Comparison of ENCODE assay signal across 1 cellular context in genomic region chr14:103343164-103343879, GRCh38.
TF ChIP-seq lines count a peak whose summit lies in the region.

No MANE protein-coding gene starts in this region.

TF ChIP-seq in endothelial cell of umbilical vein, 7 proteins besides CTCF, POLR2A, EP300 and RAD21:
- no peak for TF ChIP-seq GATA2 (IDR thresholded peaks at IDR 0.05; ENCODE audit: insufficient read depth, insufficient read length, low read depth, low read length)
- TF ChIP-seq POLR2AphosphoS5 (IDR thresholded peaks at IDR 0.05; ENCODE audit: insufficient read depth, low read depth, low read length), result peak; percentile 6
